In the genomic region with DNA sequence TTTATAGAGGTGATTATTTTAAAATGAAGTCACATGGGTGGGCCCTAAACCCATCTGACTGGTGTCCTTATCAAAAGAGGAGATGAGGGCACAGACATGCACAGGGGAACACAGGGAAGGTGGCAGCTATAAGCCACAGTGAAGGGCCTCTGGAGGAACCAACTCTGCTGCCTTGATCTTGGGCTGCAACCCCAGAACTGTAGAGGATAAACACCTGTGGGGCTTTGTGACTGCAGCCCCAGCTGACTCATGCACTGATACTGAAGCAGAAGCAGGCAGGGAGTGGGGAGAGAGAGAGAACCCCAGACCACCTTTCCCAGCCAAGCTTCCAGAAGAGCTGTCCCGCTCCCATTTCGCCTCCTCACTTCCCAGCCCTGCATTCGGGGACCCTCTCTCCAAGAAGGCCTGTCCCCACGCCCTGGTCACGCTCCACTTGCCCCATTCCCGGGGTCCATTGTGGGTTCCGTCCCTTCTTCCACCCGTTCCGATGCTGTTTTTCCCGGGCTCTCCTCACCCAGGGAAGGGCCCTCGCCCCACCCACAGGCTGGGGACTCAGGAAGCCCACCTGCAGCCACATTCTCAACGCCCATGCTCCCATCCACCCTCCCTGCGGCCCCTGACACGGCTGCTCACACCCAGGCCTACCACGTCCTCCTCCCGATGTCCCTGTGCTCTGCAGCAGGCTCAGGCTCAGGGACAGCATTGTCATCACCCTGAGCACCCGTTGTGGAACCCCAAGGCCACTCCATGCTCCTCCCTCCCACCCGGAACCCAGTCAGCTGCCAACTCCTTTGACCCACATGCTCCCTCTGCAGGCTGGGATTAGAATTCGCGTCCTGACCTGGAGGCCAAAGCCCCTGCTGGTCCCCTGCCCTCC, we compare ENCODE assay signal across 8 cellular contexts.
DNase-seq lines count a peak whose midpoint lies in the region; ATAC-seq and TF ChIP-seq lines count a peak whose summit lies in the region.

No MANE protein-coding gene starts in this region.

- TF ChIP-seq POLR2A in ovary (IDR thresholded peaks at IDR 0.05), result no peak

- TF ChIP-seq CTCF in GM12872 (IDR thresholded peaks at IDR 0.05; ENCODE audit: insufficient read depth, low read depth, low read length), result peak; percentile 85
- no peak for TF ChIP-seq CTCF in ovary (IDR thresholded peaks at IDR 0.05)

- H3K27me3 ChIP-seq in ovary, result no peaks in the 10 kb centered on the region

- intact Hi-C loops in ovary (cut with DNase I), result no loop called here

- no peak for TF ChIP-seq EP300 in ovary (IDR thresholded peaks at IDR 0.05)

- H3K4me3 ChIP-seq in ovary, result no peak overlapping the region

- no peaks in the 10 kb centered on the region for H3K36me3 ChIP-seq in ovary

- 69 to 74% (median 71%) methylated on average over 20 of the region's 20 CpGs for WGBS in ovary, 3 donors

- ATAC-seq in esophagus mucosa (peak; percentile 37), GM18498 (IDR thresholded peaks at IDR 0.05; ENCODE audit: unreplicated experiment) (no peak)

- peak; percentile 61 for DNase-seq in AG08396 (ENCODE audit: low spot score)
- DNase-seq in OCI-M1 (lab: John Stamatoyannopoulos, UW), result peak; percentile 84
- DNase-seq in retina, result peak; percentile 31
- DNase-seq in NCI-H1048 (lab: John Stamatoyannopoulos, UW), result no peak
- DNase-seq in ovary, result no peak

- no peaks in the 10 kb centered on the region for H3K9me3 ChIP-seq in ovary

- no peak overlapping the region for H3K27ac ChIP-seq in ovary

- no peaks in the 10 kb centered on the region for H3K4me1 ChIP-seq in ovary (ENCODE audit: insufficient read depth)

Comparison
In these comparisons a context has a peak if more than half of its experiments do, and no peak if none do; other contexts are left out.
1. DNase-seq: peak in AG08396 (single experiment), OCI-M1 (single experiment) and retina (single experiment); none in NCI-H1048 (single experiment) and ovary (0 of 5).